8 cellular contexts compared by ENCODE assay signal in the genomic region with DNA sequence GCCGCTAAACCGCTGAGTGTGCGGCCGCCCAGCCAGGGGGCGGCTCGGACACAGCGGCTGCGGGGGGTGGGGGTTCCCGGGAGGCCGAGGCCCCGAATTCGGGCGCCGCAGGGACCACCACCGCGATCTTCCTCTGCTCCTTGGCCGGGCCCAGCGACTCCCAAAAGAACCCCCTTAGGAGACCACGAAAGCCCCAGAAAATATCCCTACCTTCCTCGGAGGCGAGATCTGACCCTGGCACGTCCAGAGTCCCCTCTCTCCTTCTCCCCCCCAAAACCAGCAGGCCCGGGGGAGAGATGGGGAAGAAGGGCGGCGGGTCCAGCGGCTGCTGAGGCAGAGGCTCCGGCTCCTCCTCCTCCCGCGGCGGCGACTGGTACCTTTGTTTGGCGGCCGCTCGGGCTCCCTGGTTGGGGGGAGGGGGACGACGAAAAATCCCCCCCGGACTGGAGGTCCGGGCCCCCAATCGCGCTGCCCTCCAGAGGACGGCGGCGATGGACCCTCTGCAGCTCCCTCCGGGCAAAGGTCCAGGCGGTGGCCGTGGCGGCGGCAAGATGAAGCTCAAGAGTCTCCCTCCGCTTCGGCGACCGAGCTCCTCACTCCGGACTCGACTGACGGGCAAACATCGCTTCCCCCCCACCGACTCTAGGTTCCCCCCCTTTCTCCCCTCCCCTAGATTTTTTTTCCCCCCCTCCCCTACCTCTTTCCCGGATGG. TPM values are rescaled to one million over a fixed set of nuclear protein-coding genes. Genes with fewer than 3 reads are reported as not detected.
A peak's percentile ranks its signal among the peaks of the same experiment; 100 is the strongest.
DNase-seq lines count a peak whose midpoint lies in the region; ATAC-seq and TF ChIP-seq lines count a peak whose summit lies in the region.

A gene with protein sequence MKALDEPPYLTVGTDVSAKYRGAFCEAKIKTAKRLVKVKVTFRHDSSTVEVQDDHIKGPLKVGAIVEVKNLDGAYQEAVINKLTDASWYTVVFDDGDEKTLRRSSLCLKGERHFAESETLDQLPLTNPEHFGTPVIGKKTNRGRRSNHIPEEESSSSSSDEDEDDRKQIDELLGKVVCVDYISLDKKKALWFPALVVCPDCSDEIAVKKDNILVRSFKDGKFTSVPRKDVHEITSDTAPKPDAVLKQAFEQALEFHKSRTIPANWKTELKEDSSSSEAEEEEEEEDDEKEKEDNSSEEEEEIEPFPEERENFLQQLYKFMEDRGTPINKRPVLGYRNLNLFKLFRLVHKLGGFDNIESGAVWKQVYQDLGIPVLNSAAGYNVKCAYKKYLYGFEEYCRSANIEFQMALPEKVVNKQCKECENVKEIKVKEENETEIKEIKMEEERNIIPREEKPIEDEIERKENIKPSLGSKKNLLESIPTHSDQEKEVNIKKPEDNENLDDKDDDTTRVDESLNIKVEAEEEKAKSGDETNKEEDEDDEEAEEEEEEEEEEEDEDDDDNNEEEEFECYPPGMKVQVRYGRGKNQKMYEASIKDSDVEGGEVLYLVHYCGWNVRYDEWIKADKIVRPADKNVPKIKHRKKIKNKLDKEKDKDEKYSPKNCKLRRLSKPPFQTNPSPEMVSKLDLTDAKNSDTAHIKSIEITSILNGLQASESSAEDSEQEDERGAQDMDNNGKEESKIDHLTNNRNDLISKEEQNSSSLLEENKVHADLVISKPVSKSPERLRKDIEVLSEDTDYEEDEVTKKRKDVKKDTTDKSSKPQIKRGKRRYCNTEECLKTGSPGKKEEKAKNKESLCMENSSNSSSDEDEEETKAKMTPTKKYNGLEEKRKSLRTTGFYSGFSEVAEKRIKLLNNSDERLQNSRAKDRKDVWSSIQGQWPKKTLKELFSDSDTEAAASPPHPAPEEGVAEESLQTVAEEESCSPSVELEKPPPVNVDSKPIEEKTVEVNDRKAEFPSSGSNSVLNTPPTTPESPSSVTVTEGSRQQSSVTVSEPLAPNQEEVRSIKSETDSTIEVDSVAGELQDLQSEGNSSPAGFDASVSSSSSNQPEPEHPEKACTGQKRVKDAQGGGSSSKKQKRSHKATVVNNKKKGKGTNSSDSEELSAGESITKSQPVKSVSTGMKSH (N-terminal part only) (minus strand): TSS at position 621 of the 712 bp plus-strand sequence. CDS start 1,260 bp downstream, outside the sequence.

- H3K27ac ChIP-seq in ACC112 (ENCODE audit: low read depth, low read length), result peak within 1 kb of the TSS; percentile 80
- peak within 1 kb of the TSS; percentile 93 to 97 (median 94) for H3K27ac ChIP-seq in right lobe of liver

- TF ChIP-seq POLR2A in Raji (IDR thresholded peaks at IDR 0.05; ENCODE audit: insufficient read depth, low read depth, low read length) (peak; percentile 67), right lobe of liver (IDR thresholded peaks at IDR 0.05) (peak; percentile 73)

- peaks cover 32% of the 10 kb centered on the region for H3K4me1 Mint-ChIP-seq in chondrocyte (ENCODE audit: low read depth)

- no peaks in the 10 kb centered on the region for H3K36me3 Mint-ChIP-seq in chondrocyte (ENCODE audit: low read depth)

- DNase-seq in chondrocyte (ENCODE audit: low spot score), result no peak
- DNase-seq in right lobe of liver, result peak; percentile 86 to 89 (median 89)
- DNase-seq in stimulated activated naive CD4-positive, alpha-beta T cell treated with Interleukin-2 at 50 U/mL for 16 hours (lab: John Stamatoyannopoulos, UW), result peak; percentile 62
- no peak for DNase-seq in HuH-7.5 (ENCODE audit: low spot score)

- WGBS in right lobe of liver (ENCODE audit: insufficient coverage, low coverage, low lambda C conversion rate, missing lambda C conversion rate), result 0% methylated on average over 1 of the region's 58 CpGs

- H3K36me3 ChIP-seq in ACC112 (ENCODE audit: insufficient read depth, low read length) (no peaks in the 10 kb centered on the region; the same call in 1 of the 2 replicates), right lobe of liver (no peaks in the 10 kb centered on the region)

- H3K4me3 ChIP-seq in ACC112 (ENCODE audit: low read depth, low read length) (peak within 1 kb of the TSS; percentile 93), right lobe of liver (peak within 1 kb of the TSS; percentile 79 to 86 (median 84))

- no peaks in the 10 kb centered on the region for H3K9me3 ChIP-seq in right lobe of liver

- no peaks in the 10 kb centered on the region for H3K27me3 Mint-ChIP-seq in chondrocyte (ENCODE audit: low read depth)

- no peaks in the 10 kb centered on the region for H3K9me3 Mint-ChIP-seq in chondrocyte (ENCODE audit: low read depth)

- H3K4me1 ChIP-seq in ACC112 (ENCODE audit: control insufficient read depth, insufficient read depth, low read length, unreplicated experiment) (peaks cover 46% of the 10 kb centered on the region), right lobe of liver (peaks cover 0 to 44% (median 10%) of the 10 kb centered on the region in 4 donors)

- peak within 1 kb of the TSS; percentile 95 for H3K27ac Mint-ChIP-seq in chondrocyte (ENCODE audit: unreplicated experiment)

- intact Hi-C loops in right lobe of liver (cut with DNase I), result no loop called here

- H3K79me2 ChIP-seq in ACC112 (ENCODE audit: control insufficient read depth, insufficient read depth, low read length, unreplicated experiment), result peaks cover 85% of the 10 kb centered on the region

- H2AFZ ChIP-seq in ACC112 (ENCODE audit: low read length, unreplicated experiment), result peak within 1 kb of the TSS; percentile 87

- H3K27me3 ChIP-seq in ACC112 (ENCODE audit: insufficient read depth, low read length) (no peaks in the 10 kb centered on the region), right lobe of liver (no peaks in the 10 kb centered on the region)

- peak within 1 kb of the TSS; percentile 94 for H3K4me3 Mint-ChIP-seq in chondrocyte (ENCODE audit: unreplicated experiment)

- TF ChIP-seq CTCF in chondrocyte (IDR thresholded peaks at IDR 0.05) (peak; percentile 18), right lobe of liver (IDR thresholded peaks at IDR 0.05) (no peak)

- peak; percentile 0 for ATAC-seq in GM18520 (IDR thresholded peaks at IDR 0.05; ENCODE audit: unreplicated experiment)
- peak; percentile 7 for ATAC-seq in HG03097 (IDR thresholded peaks at IDR 0.05; ENCODE audit: low FRiP score, unreplicated experiment)
- ATAC-seq in right lobe of liver, result peak; percentile 15 to 46 (median 40)

RNA-seq across cellular contexts. Expression of the gene that starts here (rescaled TPM):
- total RNA-seq in chondrocyte (26.5 to 33.5 TPM (median 26.5 TPM) in 3 replicates), right lobe of liver (10 to 100 TPM in 4 of 6 experiments, 1 to 10 TPM in 2; 8.0 to 16.2 (median 11.4) TPM)

Comparison
In these comparisons a context has a peak if more than half of its experiments do, and no peak if none do; other contexts are left out.
1. DNase-seq: peak in right lobe of liver (3 of 3) and stimulated activated naive CD4-positive, alpha-beta T cell treated with Interleukin-2 at 50 U/mL for 16 hours (single experiment); none in chondrocyte (single experiment) and HuH-7.5 (single experiment).
2. Peak in every context shown above with its lines, with median percentiles within 50 percentile points of each other: ATAC-seq.